Comparison of ENCODE assay signal across 11 cellular contexts in the genomic region with DNA sequence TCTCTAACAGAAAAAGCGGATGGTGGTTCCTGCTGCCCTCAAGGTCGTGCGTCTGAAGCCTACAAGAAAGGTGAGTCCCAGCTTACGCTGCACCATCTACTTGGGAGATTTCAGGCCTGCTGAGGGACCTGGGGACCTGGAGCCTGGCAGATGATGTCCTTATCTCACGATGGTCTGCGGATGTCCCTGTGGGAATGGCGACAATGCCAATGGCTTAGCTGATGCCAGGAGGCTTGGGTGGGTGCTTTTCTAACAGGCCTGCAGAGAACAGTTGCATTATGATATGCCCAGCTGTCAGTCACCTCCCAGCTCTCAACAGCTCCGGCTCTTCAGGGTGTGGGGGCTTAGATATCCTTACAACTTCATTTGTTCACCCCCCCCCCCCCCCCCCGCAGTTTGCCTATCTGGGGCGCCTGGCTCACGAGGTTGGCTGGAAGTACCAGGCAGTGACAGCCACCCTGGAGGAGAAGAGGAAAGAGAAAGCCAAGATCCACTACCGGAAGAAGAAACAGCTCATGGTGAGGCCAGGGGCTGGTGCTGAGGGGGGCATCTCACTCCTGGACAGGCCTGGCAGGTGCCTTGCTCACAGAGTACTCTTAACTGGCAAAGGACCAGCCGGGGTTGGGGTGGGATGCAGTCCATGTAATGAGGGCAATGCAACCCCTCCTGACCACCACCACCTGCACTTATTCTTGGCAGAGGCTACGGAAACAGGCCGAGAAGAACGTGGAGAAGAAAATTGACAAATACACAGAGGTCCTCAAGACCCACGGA. TPM values are rescaled to one million over a fixed set of nuclear protein-coding genes. Genes with fewer than 3 reads are reported as not detected.
DNase-seq lines count a peak whose midpoint lies in the region; ATAC-seq and TF ChIP-seq lines count a peak whose summit lies in the region.
"Had no signal": no experiment of that assay in that cellular context is flagged by ENCODE, and none has a peak within 500 bp of the region (broad histone marks: within the 10 kb centered on the region; RNA-seq: fewer than 3 reads in every experiment).

No MANE protein-coding gene starts in this region.

- no peak for DNase-seq in activated T-cell treated with anti-CD3 and anti-CD28 coated beads, Interleukin-2, amount 50 U/mL, for 4 hours
- DNase-seq in activated T-cell treated with anti-CD3 and anti-CD28 coated beads for 4 hours (no peak), body of pancreas (no peak), NCI-H2196 (lab: John Stamatoyannopoulos, UW; ENCODE audit: unreplicated experiment) (no peak)
- no peak for DNase-seq in stimulated activated CD4-positive, alpha-beta T cell treated with anti-CD3 and anti-CD28 coated beads, Interleukin-4, amount 100 ng/mL, for 1 hour
- DNase-seq in activated effector memory CD4-positive, alpha-beta T cell treated with Interleukin-2 at 50 U/mL for 16 hours: no peak
- DNase-seq: hippocampal formation, NCI-H146 had no signal

- H3K9me3 ChIP-seq in Loucy (ENCODE audit: insufficient read depth, low read depth, low read length): no peaks in the 10 kb centered on the region
- no peaks in the 10 kb centered on the region for H3K9me3 ChIP-seq in body of pancreas
- H3K9me3 ChIP-seq in skeletal muscle satellite cell (replicated peaks; ENCODE audit: low read length): no peaks in the 10 kb centered on the region

- peaks cover 55% of the 10 kb centered on the region for H4K20me1 ChIP-seq in Loucy (ENCODE audit: insufficient read depth, low read length, poor library complexity, severe bottlenecking)

- H3F3A ChIP-seq in Loucy (ENCODE audit: low read depth): peaks cover 16% of the 10 kb centered on the region

- peaks cover 9% of the 10 kb centered on the region for H3K27me3 ChIP-seq in Loucy (ENCODE audit: insufficient read depth, low read length, poor library complexity, severe bottlenecking)
- H3K27me3 ChIP-seq in body of pancreas: no peaks in the 10 kb centered on the region
- H3K27me3 ChIP-seq in skeletal muscle satellite cell (ENCODE audit: control insufficient read depth, insufficient read depth, low read length): no peaks in the 10 kb centered on the region

- no peak overlapping the region for H2AFZ ChIP-seq in Loucy (ENCODE audit: low read length)

- no peaks in the 10 kb centered on the region for H3K27me3 Mint-ChIP-seq in activated T-cell treated with anti-CD3 and anti-CD28 coated beads, Interleukin-2, amount 50 U/mL, for 4 hours (ENCODE audit: low read depth)

- WGBS in body of pancreas, 2 donors: 37 to 55% methylated on average over 5 to 16 of the region's 17 CpGs

- peak overlapping the region; percentile 97 for H3K4me3 Mint-ChIP-seq in activated T-cell treated with anti-CD3 and anti-CD28 coated beads, Interleukin-2, amount 50 U/mL, for 4 hours

- ATAC-seq in activated T-cell treated with anti-CD3 and anti-CD28 coated beads, Interleukin-2, amount 50 U/mL, for 4 hours: no peak
- no peak for ATAC-seq in body of pancreas
- ATAC-seq: Right ventricle myocardium inferior had no signal

- H3K9me3 Mint-ChIP-seq in activated T-cell treated with anti-CD3 and anti-CD28 coated beads, Interleukin-2, amount 50 U/mL, for 4 hours: no peaks in the 10 kb centered on the region

- peaks cover 23% of the 10 kb centered on the region for H3K4me1 ChIP-seq in Loucy (ENCODE audit: insufficient read depth, low read length, poor library complexity, severe bottlenecking)
- H3K4me1 ChIP-seq in body of pancreas: peaks cover 39% of the 10 kb centered on the region
- H3K4me1 ChIP-seq in skeletal muscle satellite cell (ENCODE audit: control insufficient read depth, insufficient read depth, low read length): peaks cover 17% of the 10 kb centered on the region

- TF ChIP-seq CTCF in Loucy (conservative IDR thresholded peaks at IDR 0.05; ENCODE audit: low read length) (no peak), body of pancreas (IDR thresholded peaks at IDR 0.05) (no peak)

- H3K27ac ChIP-seq in body of pancreas: peak overlapping the region in 3 of 4 donors; percentile 87 to 94 (median 90)

- H3K4me2 ChIP-seq in Loucy (ENCODE audit: low read depth, low read length, poor library complexity, severe bottlenecking) (peak overlapping the region; percentile 95), skeletal muscle satellite cell (ENCODE audit: low read length) (peak overlapping the region; percentile 93)

- TF ChIP-seq POLR2A in body of pancreas (IDR thresholded peaks at IDR 0.05): no peak

- H3K4me3 ChIP-seq in Loucy (ENCODE audit: low read length, poor library complexity, severe bottlenecking) (peak overlapping the region; percentile 83), body of pancreas (no peak overlapping the region), skeletal muscle satellite cell (ENCODE audit: low read length) (no peak overlapping the region)

- H3K36me3 ChIP-seq in Loucy (ENCODE audit: insufficient read depth, low read length) (peaks cover 43% of the 10 kb centered on the region), body of pancreas (replicated peaks in 1 of 2; ENCODE audit: insufficient read depth in 1 of 2, low read depth in 2 of 2) (peaks cover 17 to 31% of the 10 kb centered on the region in 2 donors), skeletal muscle satellite cell (ENCODE audit: insufficient read depth, low read length) (peaks cover 54% of the 10 kb centered on the region)

- H3K79me2 ChIP-seq in Loucy (ENCODE audit: insufficient read depth, low read length): peaks cover 59% of the 10 kb centered on the region

- intact Hi-C loops in body of pancreas (cut with DNase I): no loop called here

- H3K9ac ChIP-seq in Loucy (ENCODE audit: low read depth, low read length, poor library complexity, severe bottlenecking) (no peak overlapping the region), skeletal muscle satellite cell (ENCODE audit: low read depth, low read length) (peak overlapping the region; percentile 100)

- H3K9me2 ChIP-seq in Loucy (replicated peaks; ENCODE audit: low read depth, low read length): no peaks in the 10 kb centered on the region

- peaks cover 44% of the 10 kb centered on the region for H3K4me1 Mint-ChIP-seq in activated T-cell treated with anti-CD3 and anti-CD28 coated beads, Interleukin-2, amount 50 U/mL, for 4 hours (ENCODE audit: low read depth)

- H3K36me3 Mint-ChIP-seq in activated T-cell treated with anti-CD3 and anti-CD28 coated beads, Interleukin-2, amount 50 U/mL, for 4 hours (ENCODE audit: insufficient read depth): peaks cover 55% of the 10 kb centered on the region

RNA-seq across cellular contexts. Expression of a gene that starts 3.8 kb away (rescaled TPM):
- 1,000 to 10,000 TPM; 4,599 to 4,940 (median 4,852) TPM for total RNA-seq in activated T-cell treated with anti-CD3 and anti-CD28 coated beads, Interleukin-2, amount 50 U/mL, for 4 hours
- 1,000 to 10,000 TPM; 1,758 to 2,456 TPM for total RNA-seq in body of pancreas
- 1,903 and 3,080 TPM in 2 replicates for total RNA-seq in skeletal muscle satellite cell (2012; rRNA removed)

RNA-seq across cellular contexts. Expression of a gene that starts 5.0 kb away (rescaled TPM):
- 1,000 to 10,000 TPM; 2,890 to 3,149 (median 2,904) TPM for total RNA-seq in activated T-cell treated with anti-CD3 and anti-CD28 coated beads, Interleukin-2, amount 50 U/mL, for 4 hours
- 1,000 to 10,000 TPM; 1,400 to 1,772 TPM for total RNA-seq in body of pancreas
- total RNA-seq in skeletal muscle satellite cell (2012; rRNA removed): 2,630 and 3,928 TPM in 2 replicates

RNA-seq across cellular contexts. Expression of a gene that starts 17.2 kb away (rescaled TPM):
- total RNA-seq in activated T-cell treated with anti-CD3 and anti-CD28 coated beads, Interleukin-2, amount 50 U/mL, for 4 hours: 10 to 100 TPM; 52.3 to 64.8 (median 56.9) TPM
- under 1 TPM; 0.52 to 0.66 TPM for total RNA-seq in body of pancreas
- total RNA-seq in skeletal muscle satellite cell (2012; rRNA removed): 1.8 and 3.5 TPM in 2 replicates

RNA-seq across cellular contexts. Expression of a gene that starts 21.2 kb away (rescaled TPM):
- 1 to 10 TPM; 5.8 to 9.5 (median 8.9) TPM for total RNA-seq in activated T-cell treated with anti-CD3 and anti-CD28 coated beads, Interleukin-2, amount 50 U/mL, for 4 hours
- 100 to 1,000 TPM; 117 to 121 TPM for total RNA-seq in body of pancreas
- 24.7 and 28.6 TPM in 2 replicates for total RNA-seq in skeletal muscle satellite cell (2012; rRNA removed)

RNA-seq across cellular contexts. Expression of a gene that starts 36.6 kb away (rescaled TPM):
- total RNA-seq in activated T-cell treated with anti-CD3 and anti-CD28 coated beads, Interleukin-2, amount 50 U/mL, for 4 hours: 1 to 10 TPM; 2.4 to 4.0 (median 3.5) TPM
- 10 to 100 TPM; 11.9 to 39.9 TPM for total RNA-seq in body of pancreas
- 217 and 230 TPM in 2 replicates for total RNA-seq in skeletal muscle satellite cell (2012; rRNA removed)

Comparison
In these comparisons a context has a peak if more than half of its experiments do, and no peak if none do; other contexts are left out.
1. RNA of a gene that starts 17.2 kb away (total RNA-seq): 52.3 to 64.8 TPM in activated T-cell treated with anti-CD3 and anti-CD28 coated beads, Interleukin-2, amount 50 U/mL, for 4 hours; 0.52 to 0.66 TPM in body of pancreas; every median in the first group is over 10 times any median in the second.